ENCODE assay signal across 8 cellular contexts in genomic region chr16:88442811-88443576, GRCh38. TPM values are rescaled to one million over a fixed set of nuclear protein-coding genes. Genes with fewer than 3 reads are reported as not detected.
DNase-seq lines count a peak whose midpoint lies in the region; ATAC-seq and TF ChIP-seq lines count a peak whose summit lies in the region.

No MANE protein-coding gene starts in this region.

- H3K4me1 ChIP-seq in Panc1 (ENCODE audit: control insufficient read depth, insufficient read depth, low read length) (no peaks in the 10 kb centered on the region), neural progenitor cell (peaks cover 4% of the 10 kb centered on the region), thoracic aorta (ENCODE audit: control insufficient read depth in 1 of 2, low read depth in 2 of 2) (peaks cover 0 to 7% of the 10 kb centered on the region in 2 donors)

- BruUV-seq in Panc1 (replicated peaks; lab: Mats Ljungman, UMichigan) = no TSS peak

- no peak overlapping the region for H3K4me2 ChIP-seq in neural progenitor cell

- H3K27ac ChIP-seq in Panc1 (ENCODE audit: low read length) (no peak overlapping the region), neural progenitor cell (no peak overlapping the region), thoracic aorta (no peak overlapping the region)

- CTCF ChIA-PET in Panc1 (lab: Charles Lee) = no interaction called here

- H3K27me3 Mint-ChIP-seq in activated T-cell treated with anti-CD3 and anti-CD28 coated beads, Interleukin-2, amount 50 U/mL, for 72 hours (ENCODE audit: low read depth) = no peaks in the 10 kb centered on the region
- H3K27me3 Mint-ChIP-seq in neural progenitor cell (ENCODE audit: insufficient read depth, low read depth) = peaks cover 9% of the 10 kb centered on the region

- no peaks in the 10 kb centered on the region for H3K4me1 Mint-ChIP-seq in activated T-cell treated with anti-CD3 and anti-CD28 coated beads, Interleukin-2, amount 50 U/mL, for 72 hours (ENCODE audit: low read depth)
- H3K4me1 Mint-ChIP-seq in neural progenitor cell = peaks cover 4% of the 10 kb centered on the region

- no peaks in the 10 kb centered on the region for H3K36me3 Mint-ChIP-seq in activated T-cell treated with anti-CD3 and anti-CD28 coated beads, Interleukin-2, amount 50 U/mL, for 72 hours (ENCODE audit: insufficient read depth in 2 of 2)
- H3K36me3 Mint-ChIP-seq in neural progenitor cell = no peaks in the 10 kb centered on the region

- TF ChIP-seq CTCF in Panc1 (IDR thresholded peaks at IDR 0.05) (peak; percentile 90), neural progenitor cell (IDR thresholded peaks at IDR 0.05) (peak; percentile 91), thoracic aorta (IDR thresholded peaks at IDR 0.05) (peak; percentile 94)

- no peaks in the 10 kb centered on the region for H3F3A ChIP-seq in neural progenitor cell (ENCODE audit: low read depth)

- H3K36me3 ChIP-seq in Panc1 (ENCODE audit: control insufficient read depth, insufficient read depth, low read length) (no peaks in the 10 kb centered on the region), neural progenitor cell (no peaks in the 10 kb centered on the region), thoracic aorta (no peaks in the 10 kb centered on the region)

- H3K4me3 ChIP-seq in Panc1 (ENCODE audit: low read depth in 2 of 2, low read length in 2 of 2) = no peak overlapping the region
- H3K4me3 ChIP-seq in neural progenitor cell = no peak overlapping the region
- H3K4me3 ChIP-seq in thoracic aorta = no peak overlapping the region

- in situ Hi-C loops in Panc1 (cut with HindIII; ENCODE audit: low pct_unique_long_range_greater_than_20kb, low sequenced_read_pairs) = no loop called here

- H3K9me3 ChIP-seq in Panc1 (ENCODE audit: control insufficient read depth, insufficient read depth, low read depth, low read length) (no peaks in the 10 kb centered on the region), neural progenitor cell (ENCODE audit: low read depth) (no peaks in the 10 kb centered on the region), thoracic aorta (no peaks in the 10 kb centered on the region)

- no peak overlapping the region for H3K4me3 Mint-ChIP-seq in activated T-cell treated with anti-CD3 and anti-CD28 coated beads, Interleukin-2, amount 50 U/mL, for 72 hours
- no peak overlapping the region for H3K4me3 Mint-ChIP-seq in neural progenitor cell

- H3K9ac ChIP-seq in neural progenitor cell = no peak overlapping the region

- intact Hi-C loops in Panc1 (cut with micrococcal nuclease; ENCODE audit: unreplicated experiment) = loop anchor here (5.0 kb wide), 1 partner anchor 84 kb away; no protein-coding TSS in a partner anchor

- no peaks in the 10 kb centered on the region for H3K27me3 ChIP-seq in Panc1 (ENCODE audit: control insufficient read depth, insufficient read depth, low read length)
- peaks cover 3% of the 10 kb centered on the region for H3K27me3 ChIP-seq in neural progenitor cell
- H3K27me3 ChIP-seq in thoracic aorta (replicated peaks; ENCODE audit: insufficient read depth) = no peaks in the 10 kb centered on the region

- peak; percentile 93 for ATAC-seq in Panc1
- ATAC-seq in activated T-cell treated with anti-CD3 and anti-CD28 coated beads, Interleukin-2, amount 50 U/mL, for 72 hours (replicated peaks in 1 of 2) = peak; percentile 92 to 93
- no peak for ATAC-seq in thoracic aorta (ENCODE audit: insufficient number of reproducible peaks, low FRiP score, low read depth)
- ATAC-seq in GM21723 (IDR thresholded peaks at IDR 0.05; ENCODE audit: unreplicated experiment) = no peak

- H3K9me3 Mint-ChIP-seq in activated T-cell treated with anti-CD3 and anti-CD28 coated beads, Interleukin-2, amount 50 U/mL, for 72 hours = no peaks in the 10 kb centered on the region
- H3K9me3 Mint-ChIP-seq in neural progenitor cell = no peaks in the 10 kb centered on the region

- no peaks in the 10 kb centered on the region for H4K20me1 ChIP-seq in neural progenitor cell (ENCODE audit: low read depth)

- H2AFZ ChIP-seq in neural progenitor cell (replicated peaks) = no peak overlapping the region

- peak; percentile 78 for DNase-seq in ELR (ENCODE audit: low read depth)
- DNase-seq in HK-2 (ENCODE audit: unreplicated experiment) = peak; percentile 84
- DNase-seq in Panc1 (ENCODE audit: low read depth, low spot score) = no peak
- DNase-seq in activated T-cell treated with anti-CD3 and anti-CD28 coated beads, Interleukin-2, amount 50 U/mL, for 72 hours = peak; percentile 80 to 88
- peak; percentile 42 for DNase-seq in fibroblast of peridontal ligament (ENCODE audit: extremely low read depth)
- peak; percentile 86 for DNase-seq in neural progenitor cell (ENCODE audit: low spot score)
- DNase-seq in thoracic aorta (ENCODE audit: low spot score) = no peak

- H3K27ac Mint-ChIP-seq in activated T-cell treated with anti-CD3 and anti-CD28 coated beads, Interleukin-2, amount 50 U/mL, for 72 hours = no peak overlapping the region
- H3K27ac Mint-ChIP-seq in neural progenitor cell = no peak overlapping the region

- H3K79me2 ChIP-seq in neural progenitor cell (ENCODE audit: low read depth) = no peaks in the 10 kb centered on the region

- POLR2A ChIA-PET in Panc1 (lab: Charles Lee) = no interaction called here

RNA-seq across cellular contexts. Expression of gene ZFPM1, which starts 10.1 kb away (rescaled TPM):
- total RNA-seq in Panc1 (2021; ENCODE audit: unreplicated experiment) (3.9 TPM), neural progenitor cell (ENCODE audit: low replicate concordance) (0.36 and 0.96 TPM in 2 replicates), thoracic aorta (1 to 10 TPM; 1.8 to 2.5 TPM)
- polyA plus RNA-seq in Panc1 (2012; ENCODE audit: insufficient read length) = 3.8 TPM
- 10 to 100 TPM; 12.2 to 13.8 TPM for total RNA-seq in activated T-cell treated with anti-CD3 and anti-CD28 coated beads, Interleukin-2, amount 50 U/mL, for 72 hours

Comparison
In these comparisons a context has a peak if more than half of its experiments do, and no peak if none do; other contexts are left out.
1. DNase-seq: peak in ELR (single experiment), HK-2 (single experiment), activated T-cell treated with anti-CD3 and anti-CD28 coated beads, Interleukin-2, amount 50 U/mL, for 72 hours (2 of 2), fibroblast of peridontal ligament (single experiment) and neural progenitor cell (single experiment); none in Panc1 (single experiment) and thoracic aorta (single experiment).
2. ATAC-seq: peak in Panc1 (single experiment) and activated T-cell treated with anti-CD3 and anti-CD28 coated beads, Interleukin-2, amount 50 U/mL, for 72 hours (2 of 2); none in thoracic aorta (single experiment) and GM21723 (single experiment).
3. Peak in every context shown above with its lines, with median percentiles within 50 percentile points of each other: CTCF ChIP-seq.